ENCODE assay signal across 8 cellular contexts in the genomic region with DNA sequence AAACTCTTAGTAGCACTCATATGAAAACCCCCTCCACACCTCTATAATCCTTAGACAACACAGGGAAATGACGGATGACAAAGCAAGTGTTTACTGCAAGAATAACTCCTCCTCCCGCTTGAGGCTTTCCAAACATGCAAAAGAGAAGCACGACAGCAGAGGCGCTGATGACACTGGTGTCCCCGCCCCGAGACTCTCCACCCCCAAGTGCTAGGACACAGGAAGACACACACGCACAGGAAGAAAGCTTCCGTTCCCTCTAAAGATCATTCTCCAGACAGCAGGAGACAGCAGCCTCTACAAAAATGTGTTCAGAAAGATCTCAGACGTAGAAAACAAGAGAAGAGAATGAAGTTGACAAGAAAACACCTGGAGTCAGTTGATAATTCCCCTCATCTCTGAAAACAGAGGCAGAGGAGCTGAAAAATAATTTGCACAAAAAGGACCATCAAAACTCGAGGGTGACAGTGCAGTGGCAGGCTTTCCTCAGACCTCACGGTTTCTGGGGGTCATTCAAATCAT.
A peak's percentile ranks its signal among the peaks of the same experiment; 100 is the strongest.
DNase-seq lines count a peak whose midpoint lies in the region; ATAC-seq and TF ChIP-seq lines count a peak whose summit lies in the region.

No MANE protein-coding gene starts in this region.

- peak overlapping the region; percentile 73 for H3K27ac ChIP-seq in 22Rv1

- peak; percentile 80 for ATAC-seq in GM21717 (IDR thresholded peaks at IDR 0.05; ENCODE audit: unreplicated experiment)

- no peaks in the 10 kb centered on the region for H3K27me3 Mint-ChIP-seq in activated T-cell treated with anti-CD3 and anti-CD28 coated beads, Interleukin-2, amount 50 U/mL, for 24 hours
- H3K27me3 Mint-ChIP-seq in glutamatergic neuron (ENCODE audit: unreplicated experiment): peaks cover 3% of the 10 kb centered on the region

- peaks cover 24% of the 10 kb centered on the region for H3K4me1 Mint-ChIP-seq in activated T-cell treated with anti-CD3 and anti-CD28 coated beads, Interleukin-2, amount 50 U/mL, for 24 hours (ENCODE audit: low read depth)
- H3K4me1 Mint-ChIP-seq in glutamatergic neuron (ENCODE audit: low read depth, unreplicated experiment): peaks cover 16% of the 10 kb centered on the region

- peak overlapping the region; percentile 83 for H3K27ac Mint-ChIP-seq in activated T-cell treated with anti-CD3 and anti-CD28 coated beads, Interleukin-2, amount 50 U/mL, for 24 hours
- H3K27ac Mint-ChIP-seq in glutamatergic neuron (ENCODE audit: unreplicated experiment): peak overlapping the region; percentile 50

- DNase-seq in NCI-H510A treated with DMSO at 0.1 percent for 48 hours (lab: John Stamatoyannopoulos, UW): peak; percentile 92
- peak; percentile 70 for DNase-seq in activated T-cell treated with anti-CD3 and anti-CD28 coated beads, Interleukin-2, amount 50 U/mL, for 24 hours
- no peak for DNase-seq in glutamatergic neuron
- DNase-seq in stimulated activated CD4-positive, alpha-beta T cell treated with anti-CD3 and anti-CD28 coated beads, Interleukin-12 subunit alpha, Interleukin-12 subunit beta, amount 100 ng/mL, for 24 hours (ENCODE audit: low read depth in 2 of 2): peak; percentile 28 to 46
- DNase-seq in NCI-H524 treated with DMSO at 0.1 percent for 48 hours (lab: John Stamatoyannopoulos, UW): no peak
- no peak for DNase-seq in COLO668 (lab: John Stamatoyannopoulos, UW; ENCODE audit: unreplicated experiment)

- peak overlapping the region; percentile 41 for H3K4me3 Mint-ChIP-seq in activated T-cell treated with anti-CD3 and anti-CD28 coated beads, Interleukin-2, amount 50 U/mL, for 24 hours
- peak overlapping the region; percentile 21 for H3K4me3 Mint-ChIP-seq in glutamatergic neuron (ENCODE audit: unreplicated experiment)

- TF ChIP-seq CTCF in 22Rv1 (IDR thresholded peaks at IDR 0.05) (no peak), glutamatergic neuron (IDR thresholded peaks at IDR 0.05; ENCODE audit: partially characterized antibody, unreplicated experiment) (no peak)

- H3K36me3 Mint-ChIP-seq in activated T-cell treated with anti-CD3 and anti-CD28 coated beads, Interleukin-2, amount 50 U/mL, for 24 hours (ENCODE audit: low read depth): no peaks in the 10 kb centered on the region
- no peaks in the 10 kb centered on the region for H3K36me3 Mint-ChIP-seq in glutamatergic neuron (ENCODE audit: unreplicated experiment)

- H3K9me3 Mint-ChIP-seq in activated T-cell treated with anti-CD3 and anti-CD28 coated beads, Interleukin-2, amount 50 U/mL, for 24 hours: no peaks in the 10 kb centered on the region
- H3K9me3 Mint-ChIP-seq in glutamatergic neuron (ENCODE audit: unreplicated experiment): peaks cover 2% of the 10 kb centered on the region

Comparison
In these comparisons a context has a peak if more than half of its experiments do, and no peak if none do; other contexts are left out.
1. DNase-seq: peak in NCI-H510A treated with DMSO at 0.1 percent for 48 hours (single experiment), activated T-cell treated with anti-CD3 and anti-CD28 coated beads, Interleukin-2, amount 50 U/mL, for 24 hours (single experiment) and stimulated activated CD4-positive, alpha-beta T cell treated with anti-CD3 and anti-CD28 coated beads, Interleukin-12 subunit alpha, Interleukin-12 subunit beta, amount 100 ng/mL, for 24 hours (2 of 2); none in glutamatergic neuron (single experiment), NCI-H524 treated with DMSO at 0.1 percent for 48 hours (single experiment) and COLO668 (single experiment).